In genomic region chr2:237232166-237232565, GRCh38 we compare ENCODE assay signal across 20 cellular contexts.
DNase-seq lines count a peak whose midpoint lies in the region; ATAC-seq, FAIRE-seq and TF ChIP-seq lines count a peak whose summit lies in the region.
"Had no signal": no experiment of that assay in that cellular context is flagged by ENCODE, and none has a peak within 500 bp of the region (broad histone marks: within the 10 kb centered on the region; RNA-seq: fewer than 3 reads in every experiment).

No MANE protein-coding gene starts in this region.

- FAIRE-seq in RCC 7860 (lab: Jason Lieb, UNC), result no peak
- FAIRE-seq: H54 had no signal

- peak overlapping the region; percentile 13; the same call in 1 of the 2 replicates for H3K4me2 ChIP-seq in BLaER1
- no peak overlapping the region for H3K4me2 ChIP-seq in IMR-90 (ENCODE audit: low read depth, low read length)
- no peak overlapping the region for H3K4me2 ChIP-seq in smooth muscle cell

- H2BK5ac ChIP-seq in IMR-90 (ENCODE audit: low read depth, low read length, poor library complexity, severe bottlenecking), result no peak overlapping the region

- H2AK5ac ChIP-seq in IMR-90 (ENCODE audit: low read depth, low read length), result peak overlapping the region; percentile 62; the same call in 1 of the 2 replicates

- H4K20me1 ChIP-seq in BLaER1, result no peaks in the 10 kb centered on the region
- no peaks in the 10 kb centered on the region for H4K20me1 ChIP-seq in IMR-90 (ENCODE audit: insufficient read depth, low read length)
- H4K20me1 ChIP-seq in smooth muscle cell (ENCODE audit: low read depth), result no peaks in the 10 kb centered on the region

- H3K79me1 ChIP-seq in IMR-90 (ENCODE audit: low read depth in 1 of 2, low read length in 2 of 2), result peaks cover 0 to 5% of the 10 kb centered on the region in 2 experiments; a peak in 1 of 4 replicates

- TF ChIP-seq CTCF in IMR-90 (conservative IDR thresholded peaks at IDR 0.05; ENCODE audit: low read depth, low read length) (no peak), smooth muscle cell (IDR thresholded peaks at IDR 0.05; ENCODE audit: borderline replicate concordance, insufficient read depth, poor library complexity, severe bottlenecking) (no peak), spleen (IDR thresholded peaks at IDR 0.05 in 8 of 11, conservative IDR thresholded peaks at IDR 0.05 in 3 of 11) (no peak)

- H2AK9ac ChIP-seq in IMR-90 (replicated peaks; ENCODE audit: low read depth, low read length, poor library complexity), result no peak overlapping the region

- DNase-seq in IMR-90 (no peak), midbrain (lab: John Stamatoyannopoulos, UW) (peak; percentile 7), smooth muscle cell (lab: John Stamatoyannopoulos, UW; ENCODE audit: unreplicated experiment) (no peak), RCC 7860 (ENCODE audit: low spot score) (no peak), spleen (no peak)
- DNase-seq: BE2C; CD4-positive, CD25-positive, alpha-beta regulatory T cell; DMS79; MM.1S; NCI-H1092; NCI-H1436 treated with DMSO at 0.1 percent for 48 hours; NCI-H2029; NCI-H2227 treated with DMSO at 0.1 percent for 48 hours; NCI-H524; NCI-H82; Peyer's patch had no signal

- H3K9me1 ChIP-seq in IMR-90 (ENCODE audit: insufficient read depth, low read length), result peaks cover 30% of the 10 kb centered on the region

- no TSS peak for BruUV-seq in IMR-90 (replicated peaks; lab: Mats Ljungman, UMichigan)

- H3K9ac ChIP-seq in BLaER1, result no peak overlapping the region
- no peak overlapping the region for H3K9ac ChIP-seq in IMR-90 (ENCODE audit: low read depth, low read length)
- H3K9ac ChIP-seq in smooth muscle cell (ENCODE audit: low read depth), result no peak overlapping the region

- peaks cover 36% of the 10 kb centered on the region for H3F3A ChIP-seq in smooth muscle cell (ENCODE audit: low read depth)

- H3K36me3 ChIP-seq in BLaER1, result no peaks in the 10 kb centered on the region
- no peaks in the 10 kb centered on the region for H3K36me3 ChIP-seq in IMR-90 (ENCODE audit: control insufficient read depth, insufficient read depth, low read length)
- no peaks in the 10 kb centered on the region for H3K36me3 ChIP-seq in smooth muscle cell (ENCODE audit: low read depth)
- H3K36me3 ChIP-seq in spleen, result no peaks in the 10 kb centered on the region
- H3K36me3 ChIP-seq: BE2C, Peyer's patch, SJSA1 had no signal

- TF ChIP-seq POLR2A in IMR-90 (IDR thresholded peaks at IDR 0.05; ENCODE audit: low read depth, low read length) (no peak), spleen (IDR thresholded peaks at IDR 0.05) (no peak)

- dilution Hi-C loops in IMR-90 (cut with HindIII; ENCODE audit: low sequenced_read_pairs, unreplicated experiment), result no loop called here

- H3K9me3 ChIP-seq in BLaER1, result no peaks in the 10 kb centered on the region
- H3K9me3 ChIP-seq in IMR-90 (ENCODE audit: control insufficient read depth, insufficient read depth, low read length), result no peaks in the 10 kb centered on the region
- no peaks in the 10 kb centered on the region for H3K9me3 ChIP-seq in smooth muscle cell (replicated peaks; ENCODE audit: low read depth)
- H3K9me3 ChIP-seq in spleen, result no peaks in the 10 kb centered on the region
- H3K9me3 ChIP-seq: BE2C, Peyer's patch, SJSA1 had no signal

- no peaks in the 10 kb centered on the region for H3K27me3 ChIP-seq in BLaER1
- H3K27me3 ChIP-seq in IMR-90 (ENCODE audit: control insufficient read depth, insufficient read depth, low read length), result no peaks in the 10 kb centered on the region
- H3K27me3 ChIP-seq in smooth muscle cell (ENCODE audit: low read depth), result no peaks in the 10 kb centered on the region
- peaks cover 0 to 19% (median 0%) of the 10 kb centered on the region in 7 donors for H3K27me3 ChIP-seq in spleen (replicated peaks in 1 of 7)
- H3K27me3 ChIP-seq: BE2C, Peyer's patch, SJSA1 had no signal

- H3K27ac ChIP-seq in BLaER1, result no peak overlapping the region
- H3K27ac ChIP-seq in IMR-90 (ENCODE audit: insufficient read depth, low read length), result no peak overlapping the region
- H3K27ac ChIP-seq in smooth muscle cell (ENCODE audit: low read depth), result peak overlapping the region; percentile 74
- no peak overlapping the region for H3K27ac ChIP-seq in spleen
- H3K27ac ChIP-seq: Peyer's patch, SJSA1 had no signal

- H3K4me3 ChIP-seq in BLaER1 (no peak overlapping the region), IMR-90 (ENCODE audit: insufficient read depth, low read depth, low read length) (no peak overlapping the region), smooth muscle cell (no peak overlapping the region), spleen (no peak overlapping the region)
- H3K4me3 ChIP-seq: Peyer's patch, SJSA1 had no signal

- H3K4ac ChIP-seq in IMR-90 (ENCODE audit: low read depth, low read length), result peak overlapping the region; percentile 85; the same call in 1 of the 2 replicates

- H3K14ac ChIP-seq in IMR-90 (replicated peaks; ENCODE audit: low read depth, low read length), result 0 out of 2 replicates have a peak overlapping the region, but pooled peaks have one; percentile 20

- peak overlapping the region; percentile 78; the same call in 1 of the 2 replicates for H4K91ac ChIP-seq in IMR-90 (ENCODE audit: insufficient read depth, low read depth, low read length)

- H3K4me1 ChIP-seq in BLaER1 (peaks cover 8% of the 10 kb centered on the region; the same call in 1 of the 2 replicates), IMR-90 (ENCODE audit: control insufficient read depth, insufficient read depth, low read length) (peaks cover 28% of the 10 kb centered on the region), smooth muscle cell (ENCODE audit: low read depth) (peaks cover 20% of the 10 kb centered on the region), spleen (peaks cover 0 to 9% (median 0%) of the 10 kb centered on the region in 6 donors)
- H3K4me1 ChIP-seq: BE2C, Peyer's patch had no signal

- in situ Hi-C loops in IMR-90 (cut with MboI; ENCODE audit: low sequenced_read_pairs), result no loop called here

- TF ChIP-seq RAD21 in IMR-90 (IDR thresholded peaks at IDR 0.05; ENCODE audit: low read length), result no peak

- H3K56ac ChIP-seq in IMR-90 (ENCODE audit: extremely low read depth, insufficient read depth, low read length), result no peak overlapping the region

- CTCF ChIA-PET in IMR-90 (lab: Yijun Ruan, JAX), result no interaction called here

- peak overlapping the region; percentile 75 for H2BK120ac ChIP-seq in IMR-90 (ENCODE audit: low read depth, low read length)

- intact Hi-C loops in IMR-90 (cut with micrococcal nuclease) (no loop called here), spleen (cut with DNase I; ENCODE audit: low total_unique reads) (no loop called here)

- no peak for ATAC-seq in IMR-90 (ENCODE audit: low read depth)
- ATAC-seq in HG03460 (IDR thresholded peaks at IDR 0.05; ENCODE audit: unreplicated experiment), result no peak

- H2BK20ac ChIP-seq in IMR-90 (ENCODE audit: low read depth, low read length), result peak overlapping the region; percentile 80

- H4K5ac ChIP-seq in IMR-90 (ENCODE audit: low read depth, low read length), result peak overlapping the region; percentile 69

- H4K8ac ChIP-seq in IMR-90 (ENCODE audit: low read depth in 2 of 2, low read length in 2 of 2), result no peak overlapping the region

- POLR2A ChIA-PET in IMR-90 (lab: Charles Lee; ENCODE audit: unreplicated experiment), result no interaction called here

- H3K23ac ChIP-seq in IMR-90 (ENCODE audit: low read depth, low read length), result no peak overlapping the region

- H3K18ac ChIP-seq in IMR-90 (ENCODE audit: low read depth, low read length), result peak overlapping the region; percentile 65

- H2AFZ ChIP-seq in IMR-90 (replicated peaks; ENCODE audit: low read length, poor library complexity) (no peak overlapping the region), smooth muscle cell (ENCODE audit: low read depth) (no peak overlapping the region)

- H2BK15ac ChIP-seq in IMR-90 (ENCODE audit: low read depth, low read length), result peak overlapping the region; percentile 67; the same call in 2 of the 3 replicates

- peaks cover 9% of the 10 kb centered on the region for H3K79me2 ChIP-seq in smooth muscle cell (ENCODE audit: low read depth)

TF ChIP-seq in IMR-90, 13 proteins besides CTCF, POLR2A, EP300 and RAD21:
- TF ChIP-seq RCOR1 (IDR thresholded peaks at IDR 0.05; ENCODE audit: insufficient replicate concordance, low read length) (no peak), CHD1 (IDR thresholded peaks at IDR 0.05; ENCODE audit: low read depth, low read length) (no peak), MAFK (IDR thresholded peaks at IDR 0.05; ENCODE audit: low read depth, low read length) (no peak)
TF ChIP-seq in IMR-90: peak in this region for 0.
